22 cellular contexts compared by ENCODE assay signal in the genomic region with DNA sequence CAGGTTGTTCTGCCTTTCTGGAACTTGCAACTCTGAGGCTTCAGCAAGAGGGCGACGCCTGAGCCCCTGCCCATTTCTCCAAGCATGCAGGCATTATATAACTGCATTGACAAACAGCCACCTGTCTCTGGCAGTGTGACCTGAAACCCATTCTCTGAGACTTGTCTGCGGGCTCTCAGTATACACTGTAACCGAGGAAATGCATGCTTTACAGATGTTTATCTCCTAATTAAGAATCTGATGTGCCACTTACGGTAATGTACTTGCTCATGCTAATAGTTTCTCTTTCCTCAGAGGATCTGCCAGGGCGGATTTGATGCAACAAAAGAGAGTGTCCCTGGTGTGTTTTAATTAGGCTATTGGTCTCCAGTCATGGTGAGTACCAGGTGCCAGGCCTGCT.
DNase-seq lines count a peak whose midpoint lies in the region; ATAC-seq and TF ChIP-seq lines count a peak whose summit lies in the region.
"Had no signal": no experiment of that assay in that cellular context is flagged by ENCODE, and none has a peak within 500 bp of the region (broad histone marks: within the 10 kb centered on the region; RNA-seq: fewer than 3 reads in every experiment).

No MANE protein-coding gene starts in this region.

- no peak overlapping the region for H2AFZ ChIP-seq in Karpas-422 (ENCODE audit: low read length)

- intact Hi-C loops in breast epithelium (cut with DNase I; ENCODE audit: low total_unique reads), result no loop called here

- no peak overlapping the region for H3K9ac ChIP-seq in Karpas-422 (ENCODE audit: low read length)

- H3K4me3 ChIP-seq in GM12865 (ENCODE audit: low read depth, low read length) (no peak overlapping the region), breast epithelium (no peak overlapping the region), Karpas-422 (ENCODE audit: low read length) (no peak overlapping the region)
- H3K4me3 ChIP-seq: cardiac muscle cell, MG63 had no signal

- H3K36me3 ChIP-seq in breast epithelium (no peaks in the 10 kb centered on the region), Karpas-422 (ENCODE audit: insufficient read depth, low read length) (no peaks in the 10 kb centered on the region)
- H3K36me3 ChIP-seq: cardiac muscle cell, MG63 had no signal

- H3K27me3 ChIP-seq in breast epithelium (no peaks in the 10 kb centered on the region), Karpas-422 (ENCODE audit: low read length) (no peaks in the 10 kb centered on the region)
- H3K27me3 ChIP-seq: cardiac muscle cell, MG63 had no signal

- ATAC-seq in WTC11, result peak; percentile 36
- ATAC-seq: HCT116; stimulated activated memory B cell treated with anti-CD40 and anti-IgM and Interleukin-4, amounts not matched to agents 10 μg/mL and 1 μg/mL and 100 μg/mL, for 72 hours; T-cell had no signal

- H3K36me3 Mint-ChIP-seq in WTC11, result peaks cover 5% of the 10 kb centered on the region
- H3K36me3 Mint-ChIP-seq: activated naive CD4-positive, alpha-beta T cell treated with anti-CD3 and anti-CD28 coated beads, Interleukin-2, amount 10 ng/mL, durations not matched to agents 7 days and 5 days; stimulated activated memory B cell treated with anti-CD40 and anti-IgM and Interleukin-4, amounts not matched to agents 10 μg/mL and 1 μg/mL and 100 μg/mL, for 72 hours; T-cell had no signal

- H3K27ac ChIP-seq in breast epithelium (no peak overlapping the region), Karpas-422 (ENCODE audit: low read length) (no peak overlapping the region)
- H3K27ac ChIP-seq: cardiac muscle cell had no signal

- CTCF ChIA-PET in WTC11 (lab: Charles Lee), result no interaction called here

- H3K79me2 ChIP-seq in Karpas-422 (ENCODE audit: low read length), result no peaks in the 10 kb centered on the region

- H3K4me3 Mint-ChIP-seq in WTC11, result no peak overlapping the region
- H3K4me3 Mint-ChIP-seq: activated naive CD4-positive, alpha-beta T cell treated with anti-CD3 and anti-CD28 coated beads, Interleukin-2, amount 10 ng/mL, durations not matched to agents 7 days and 5 days; CD14-positive monocyte; stimulated activated memory B cell treated with anti-CD40 and anti-IgM and Interleukin-4, amounts not matched to agents 10 μg/mL and 1 μg/mL and 100 μg/mL, for 72 hours; T-cell had no signal

- H3K4me1 ChIP-seq in breast epithelium (no peaks in the 10 kb centered on the region), Karpas-422 (ENCODE audit: low read length) (peaks cover 4% of the 10 kb centered on the region)

- H3K9me2 ChIP-seq in Karpas-422 (replicated peaks; ENCODE audit: insufficient read depth, low read length), result no peaks in the 10 kb centered on the region

- no peak overlapping the region for H3K4me2 ChIP-seq in Karpas-422 (ENCODE audit: low read depth, low read length, poor library complexity, severe bottlenecking)

- H3K9me3 Mint-ChIP-seq in WTC11, result peaks cover 15% of the 10 kb centered on the region
- H3K9me3 Mint-ChIP-seq: stimulated activated memory B cell treated with anti-CD40 and anti-IgM and Interleukin-4, amounts not matched to agents 10 μg/mL and 1 μg/mL and 100 μg/mL, for 72 hours had no signal

- no peak overlapping the region for H3K27ac Mint-ChIP-seq in WTC11
- H3K27ac Mint-ChIP-seq: activated naive CD4-positive, alpha-beta T cell treated with anti-CD3 and anti-CD28 coated beads, Interleukin-2, amount 10 ng/mL, durations not matched to agents 7 days and 5 days; CD14-positive monocyte; stimulated activated memory B cell treated with anti-CD40 and anti-IgM and Interleukin-4, amounts not matched to agents 10 μg/mL and 1 μg/mL and 100 μg/mL, for 72 hours; T-cell had no signal

- peaks cover 29% of the 10 kb centered on the region for H3K27me3 Mint-ChIP-seq in WTC11 (ENCODE audit: low read depth)
- H3K27me3 Mint-ChIP-seq: activated naive CD4-positive, alpha-beta T cell treated with anti-CD3 and anti-CD28 coated beads, Interleukin-2, amount 10 ng/mL, durations not matched to agents 7 days and 5 days; stimulated activated memory B cell treated with anti-CD40 and anti-IgM and Interleukin-4, amounts not matched to agents 10 μg/mL and 1 μg/mL and 100 μg/mL, for 72 hours had no signal

- DNase-seq in GM12865 (ENCODE audit: low read depth), result peak; percentile 36
- peak; percentile 19 for DNase-seq in NCI-H1417 treated with DMSO at 0.1 percent for 48 hours (lab: John Stamatoyannopoulos, UW)
- DNase-seq in NCI-H2171 (lab: John Stamatoyannopoulos, UW), result peak; percentile 59
- no peak for DNase-seq in WTC11 (ENCODE audit: low spot score)
- no peak for DNase-seq in HCEC 1CT
- no peak for DNase-seq in breast epithelium (ENCODE audit: low spot score in 2 of 2)
- no peak for DNase-seq in Karpas-422
- DNase-seq: activated naive CD4-positive, alpha-beta T cell treated with anti-CD3 and anti-CD28 coated beads, Interleukin-2, amount 10 ng/mL, durations not matched to agents 7 days and 5 days; activated T-cell treated with anti-CD3 and anti-CD28 coated beads, Interleukin-2, amount 50 U/mL, for 48 hours; cortex of kidney; DMS53; kidney; mammary epithelial cell; MG63; NCI-H446; Right ventricle myocardium superior; small intestine; T-cell had no signal

- POLR2A ChIA-PET in WTC11 (lab: Charles Lee), result no interaction called here

- no peaks in the 10 kb centered on the region for H3K9me3 ChIP-seq in breast epithelium
- H3K9me3 ChIP-seq in Karpas-422 (ENCODE audit: low read length), result no peaks in the 10 kb centered on the region
- H3K9me3 ChIP-seq: MG63 had no signal

- TF ChIP-seq POLR2A in breast epithelium (IDR thresholded peaks at IDR 0.05), result no peak

- H4K20me1 ChIP-seq in Karpas-422 (ENCODE audit: insufficient read depth, low read depth, low read length), result no peaks in the 10 kb centered on the region

- H3K4me1 Mint-ChIP-seq in WTC11, result peaks cover 35% of the 10 kb centered on the region
- H3K4me1 Mint-ChIP-seq: activated naive CD4-positive, alpha-beta T cell treated with anti-CD3 and anti-CD28 coated beads, Interleukin-2, amount 10 ng/mL, durations not matched to agents 7 days and 5 days; stimulated activated memory B cell treated with anti-CD40 and anti-IgM and Interleukin-4, amounts not matched to agents 10 μg/mL and 1 μg/mL and 100 μg/mL, for 72 hours; T-cell had no signal

- no peak for TF ChIP-seq CTCF in GM12865 (IDR thresholded peaks at IDR 0.05; ENCODE audit: insufficient read depth, low read depth, low read length, missing control alignments)
- no peak for TF ChIP-seq CTCF in WTC11 (IDR thresholded peaks at IDR 0.05)
- no peak for TF ChIP-seq CTCF in breast epithelium (IDR thresholded peaks at IDR 0.05)

TF ChIP-seq in WTC11, 78 proteins besides CTCF, POLR2A, EP300 and RAD21 (continues in another document):
- TF ChIP-seq JUN (CRISPR knock-in tag; IDR thresholded peaks at IDR 0.05) (no peak), ZNF219 (CRISPR knock-in tag; IDR thresholded peaks at IDR 0.05; ENCODE audit: borderline replicate concordance) (no peak), SMAD3 (CRISPR knock-in tag; IDR thresholded peaks at IDR 0.05; ENCODE audit: borderline replicate concordance) (no peak)
- TF ChIP-seq, protein P1, sequence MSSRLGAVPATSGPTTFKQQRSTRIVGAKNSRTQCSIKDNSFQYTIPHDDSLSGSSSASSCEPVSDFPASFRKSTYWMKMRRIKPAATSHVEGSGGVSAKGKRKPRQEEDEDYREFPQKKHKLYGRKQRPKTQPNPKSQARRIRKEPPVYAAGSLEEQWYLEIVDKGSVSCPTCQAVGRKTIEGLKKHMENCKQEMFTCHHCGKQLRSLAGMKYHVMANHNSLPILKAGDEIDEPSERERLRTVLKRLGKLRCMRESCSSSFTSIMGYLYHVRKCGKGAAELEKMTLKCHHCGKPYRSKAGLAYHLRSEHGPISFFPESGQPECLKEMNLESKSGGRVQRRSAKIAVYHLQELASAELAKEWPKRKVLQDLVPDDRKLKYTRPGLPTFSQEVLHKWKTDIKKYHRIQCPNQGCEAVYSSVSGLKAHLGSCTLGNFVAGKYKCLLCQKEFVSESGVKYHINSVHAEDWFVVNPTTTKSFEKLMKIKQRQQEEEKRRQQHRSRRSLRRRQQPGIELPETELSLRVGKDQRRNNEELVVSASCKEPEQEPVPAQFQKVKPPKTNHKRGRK (CRISPR knock-in tag; IDR thresholded peaks at IDR 0.05; ENCODE audit: borderline replicate concordance), result no peak
- TF ChIP-seq, protein P2, sequence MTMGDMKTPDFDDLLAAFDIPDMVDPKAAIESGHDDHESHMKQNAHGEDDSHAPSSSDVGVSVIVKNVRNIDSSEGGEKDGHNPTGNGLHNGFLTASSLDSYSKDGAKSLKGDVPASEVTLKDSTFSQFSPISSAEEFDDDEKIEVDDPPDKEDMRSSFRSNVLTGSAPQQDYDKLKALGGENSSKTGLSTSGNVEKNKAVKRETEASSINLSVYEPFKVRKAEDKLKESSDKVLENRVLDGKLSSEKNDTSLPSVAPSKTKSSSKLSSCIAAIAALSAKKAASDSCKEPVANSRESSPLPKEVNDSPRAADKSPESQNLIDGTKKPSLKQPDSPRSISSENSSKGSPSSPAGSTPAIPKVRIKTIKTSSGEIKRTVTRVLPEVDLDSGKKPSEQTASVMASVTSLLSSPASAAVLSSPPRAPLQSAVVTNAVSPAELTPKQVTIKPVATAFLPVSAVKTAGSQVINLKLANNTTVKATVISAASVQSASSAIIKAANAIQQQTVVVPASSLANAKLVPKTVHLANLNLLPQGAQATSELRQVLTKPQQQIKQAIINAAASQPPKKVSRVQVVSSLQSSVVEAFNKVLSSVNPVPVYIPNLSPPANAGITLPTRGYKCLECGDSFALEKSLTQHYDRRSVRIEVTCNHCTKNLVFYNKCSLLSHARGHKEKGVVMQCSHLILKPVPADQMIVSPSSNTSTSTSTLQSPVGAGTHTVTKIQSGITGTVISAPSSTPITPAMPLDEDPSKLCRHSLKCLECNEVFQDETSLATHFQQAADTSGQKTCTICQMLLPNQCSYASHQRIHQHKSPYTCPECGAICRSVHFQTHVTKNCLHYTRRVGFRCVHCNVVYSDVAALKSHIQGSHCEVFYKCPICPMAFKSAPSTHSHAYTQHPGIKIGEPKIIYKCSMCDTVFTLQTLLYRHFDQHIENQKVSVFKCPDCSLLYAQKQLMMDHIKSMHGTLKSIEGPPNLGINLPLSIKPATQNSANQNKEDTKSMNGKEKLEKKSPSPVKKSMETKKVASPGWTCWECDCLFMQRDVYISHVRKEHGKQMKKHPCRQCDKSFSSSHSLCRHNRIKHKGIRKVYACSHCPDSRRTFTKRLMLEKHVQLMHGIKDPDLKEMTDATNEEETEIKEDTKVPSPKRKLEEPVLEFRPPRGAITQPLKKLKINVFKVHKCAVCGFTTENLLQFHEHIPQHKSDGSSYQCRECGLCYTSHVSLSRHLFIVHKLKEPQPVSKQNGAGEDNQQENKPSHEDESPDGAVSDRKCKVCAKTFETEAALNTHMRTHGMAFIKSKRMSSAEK (CRISPR knock-in tag; IDR thresholded peaks at IDR 0.05; ENCODE audit: borderline replicate concordance), result no peak

Comparison
In these comparisons a context has a peak if more than half of its experiments do, and no peak if none do; other contexts are left out.
1. DNase-seq: peak in GM12865 (single experiment), NCI-H1417 treated with DMSO at 0.1 percent for 48 hours (single experiment) and NCI-H2171 (single experiment); none in WTC11 (single experiment), HCEC 1CT (single experiment), breast epithelium (0 of 2) and Karpas-422 (single experiment).